ENCODE assay signal across 8 cellular contexts in the genomic region with DNA sequence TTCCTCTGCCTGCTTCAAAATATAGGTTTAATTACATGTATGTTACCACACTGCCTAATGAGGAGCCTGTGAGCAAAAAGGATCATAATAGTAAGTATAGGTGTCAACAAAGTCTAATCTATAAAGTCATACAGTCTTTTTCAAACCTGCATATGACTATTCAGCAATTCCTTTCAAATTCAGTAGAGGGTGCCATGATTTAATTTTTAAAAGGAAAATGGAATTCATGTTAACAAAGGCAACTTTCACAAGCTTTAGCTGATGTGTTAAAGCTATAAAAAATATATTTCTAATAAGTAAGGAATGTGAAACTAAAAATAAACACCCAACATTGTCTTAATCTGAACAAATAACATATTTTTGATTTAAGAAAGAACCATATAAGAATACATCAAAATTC. TPM values are rescaled to one million over a fixed set of nuclear protein-coding genes. Genes with fewer than 3 reads are reported as not detected.
DNase-seq lines count a peak whose midpoint lies in the region; ATAC-seq and TF ChIP-seq lines count a peak whose summit lies in the region.

No MANE protein-coding gene starts in this region.

- H3K27ac ChIP-seq in C4-2B, result no peak overlapping the region
- no peak overlapping the region for H3K27ac ChIP-seq in mammary epithelial cell (ENCODE audit: insufficient read depth, low read depth, low read length)

- H4K20me1 ChIP-seq in mammary epithelial cell (ENCODE audit: insufficient read depth, low read length), result no peaks in the 10 kb centered on the region

- in situ Hi-C loops in mammary epithelial cell (cut with MboI; ENCODE audit: low sequenced_read_pairs in 2 of 2), result loop anchor here (5.0 kb wide), 3 partner anchors 42 to 132 kb away; no protein-coding TSS in a partner anchor

- no TSS peak for BruUV-seq in mammary epithelial cell (replicated peaks; lab: Mats Ljungman, UMichigan)

- CTCF ChIA-PET in mammary epithelial cell (lab: Charles Lee; ENCODE audit: low non-redundant PET), result interaction anchor here (0.6 to 1.0 kb wide), 5 partner anchors 48 to 197 kb away, joined by 3 to 6 read pairs (median 4); partner anchors contain the start of gene MPP7
- CTCF ChIA-PET in activated CD8-positive, alpha-beta memory T cell treated with anti-CD3 and anti-CD28 coated beads, Interleukin-2, amount 10 ng/mL, durations not matched to agents 7 days and 5 days (lab: Charles Lee), result interaction anchor here (0.7 to 5.6 kb wide), 14 partner anchors 9 to 154 kb away, joined by 3 to 54 read pairs (median 4); partner anchors contain the start of gene MPP7

- H3K9ac ChIP-seq in mammary epithelial cell (ENCODE audit: insufficient read depth, low read length), result peak overlapping the region; percentile 0

- H3K36me3 Mint-ChIP-seq in activated CD8-positive, alpha-beta memory T cell treated with anti-CD3 and anti-CD28 coated beads, Interleukin-2, amount 10 ng/mL, durations not matched to agents 7 days and 5 days, result no peaks in the 10 kb centered on the region

- H3K9me3 ChIP-seq in mammary epithelial cell (replicated peaks; ENCODE audit: insufficient read depth, low read length), result no peaks in the 10 kb centered on the region

- peaks cover 3% of the 10 kb centered on the region for H3K79me2 ChIP-seq in mammary epithelial cell (ENCODE audit: insufficient read depth, low read length)

- H3K4me1 ChIP-seq in mammary epithelial cell (ENCODE audit: insufficient read depth, low read length), result peaks cover 41% of the 10 kb centered on the region

- no peak overlapping the region for H3K27ac Mint-ChIP-seq in activated CD8-positive, alpha-beta memory T cell treated with anti-CD3 and anti-CD28 coated beads, Interleukin-2, amount 10 ng/mL, durations not matched to agents 7 days and 5 days

- TF ChIP-seq CTCF in C4-2B (conservative IDR thresholded peaks at IDR 0.05), result peak; percentile 75
- peak; percentile 53 to 57 for TF ChIP-seq CTCF in mammary epithelial cell (conservative IDR thresholded peaks at IDR 0.05 in 1 of 2, IDR thresholded peaks at IDR 0.05 in 1 of 2; ENCODE audit: extremely low read depth in 1 of 2, insufficient read depth in 1 of 2, low read depth in 1 of 2, low read length in 2 of 2)

- H3K27me3 ChIP-seq in mammary epithelial cell (ENCODE audit: insufficient read depth, low read length), result no peaks in the 10 kb centered on the region

- no peak overlapping the region for H3K4me3 ChIP-seq in mammary epithelial cell (replicated peaks in 1 of 3; ENCODE audit: insufficient read depth in 1 of 3, low read depth in 2 of 3, low read length in 3 of 3)

- H3K9me3 Mint-ChIP-seq in activated CD8-positive, alpha-beta memory T cell treated with anti-CD3 and anti-CD28 coated beads, Interleukin-2, amount 10 ng/mL, durations not matched to agents 7 days and 5 days (ENCODE audit: low read depth), result no peaks in the 10 kb centered on the region

- intact Hi-C loops in mammary epithelial cell (cut with micrococcal nuclease), result loop anchor here (1.0 to 10.0 kb wide), 3 partner anchors 53 to 284 kb away; partner anchors contain the start of genes MPP7 and WAC

- H3K4me1 Mint-ChIP-seq in activated CD8-positive, alpha-beta memory T cell treated with anti-CD3 and anti-CD28 coated beads, Interleukin-2, amount 10 ng/mL, durations not matched to agents 7 days and 5 days, result peaks cover 4% of the 10 kb centered on the region

- DNase-seq in HT1080 (ENCODE audit: low read depth) (peak; percentile 15), mammary epithelial cell (peak; percentile 35), medulla oblongata (ENCODE audit: extremely low spot score) (peak; percentile 31), HuH-7.5 (ENCODE audit: low spot score) (no peak), iPS-NIHi11 (ENCODE audit: low spot score) (no peak)
- DNase-seq in activated CD4-positive, alpha-beta T cell treated with anti-CD3 and anti-CD28 coated beads, Interleukin-2, amount 50 U/mL, for 4 hours, result no peak
- DNase-seq in activated CD8-positive, alpha-beta memory T cell treated with anti-CD3 and anti-CD28 coated beads, Interleukin-2, amount 10 ng/mL, durations not matched to agents 7 days and 5 days, result no peak

- no peaks in the 10 kb centered on the region for H3K27me3 Mint-ChIP-seq in activated CD8-positive, alpha-beta memory T cell treated with anti-CD3 and anti-CD28 coated beads, Interleukin-2, amount 10 ng/mL, durations not matched to agents 7 days and 5 days

- no peak overlapping the region for H3K4me2 ChIP-seq in mammary epithelial cell (ENCODE audit: insufficient read depth, low read depth, low read length)

- ATAC-seq in activated CD8-positive, alpha-beta memory T cell treated with anti-CD3 and anti-CD28 coated beads, Interleukin-2, amount 10 ng/mL, durations not matched to agents 7 days and 5 days, result no peak

- H3K4me3 Mint-ChIP-seq in activated CD8-positive, alpha-beta memory T cell treated with anti-CD3 and anti-CD28 coated beads, Interleukin-2, amount 10 ng/mL, durations not matched to agents 7 days and 5 days, result no peak overlapping the region

- H2AFZ ChIP-seq in mammary epithelial cell (ENCODE audit: low read depth, low read length), result no peak overlapping the region

- no peaks in the 10 kb centered on the region for H3K36me3 ChIP-seq in mammary epithelial cell (ENCODE audit: insufficient read depth, low read length)

- dilution Hi-C loops in mammary epithelial cell (cut with HindIII; ENCODE audit: low sequenced_read_pairs), result no loop called here

RNA-seq across cellular contexts. Expression of gene MPP7, which starts 52.1 kb away (rescaled TPM):
- total RNA-seq in HT1080 (2014; rRNA removed; shearing (Covaris generic)), result 0.20 and 0.27 TPM in 2 replicates
- 0.55 and 0.92 TPM in 2 replicates for polyA plus RNA-seq in HT1080 (2015; cell fraction: cytosol; rRNA removed)
- 0.28 and 0.49 TPM in 2 replicates for polyA plus RNA-seq in HT1080 (2015; cell fraction: nucleus; rRNA removed)
- total RNA-seq in mammary epithelial cell, result 10 to 100 TPM in 1 of 2 donors, 1 to 10 TPM in 1; 10.0 to 23.0 TPM
- 3.5 TPM for polyA plus RNA-seq in mammary epithelial cell
- 18.9 TPM for polyA minus RNA-seq in mammary epithelial cell
- total RNA-seq in activated CD8-positive, alpha-beta memory T cell treated with anti-CD3 and anti-CD28 coated beads, Interleukin-2, amount 10 ng/mL, durations not matched to agents 7 days and 5 days, result 1 to 10 TPM; 1.4 to 3.7 TPM

Comparison
In these comparisons a context has a peak if more than half of its experiments do, and no peak if none do; other contexts are left out.
1. DNase-seq: peak in HT1080 (single experiment), mammary epithelial cell (single experiment) and medulla oblongata (single experiment); none in HuH-7.5 (single experiment), iPS-NIHi11 (single experiment), activated CD4-positive, alpha-beta T cell treated with anti-CD3 and anti-CD28 coated beads, Interleukin-2, amount 50 U/mL, for 4 hours (0 of 2) and activated CD8-positive, alpha-beta memory T cell treated with anti-CD3 and anti-CD28 coated beads, Interleukin-2, amount 10 ng/mL, durations not matched to agents 7 days and 5 days (single experiment).